In the genomic region with DNA sequence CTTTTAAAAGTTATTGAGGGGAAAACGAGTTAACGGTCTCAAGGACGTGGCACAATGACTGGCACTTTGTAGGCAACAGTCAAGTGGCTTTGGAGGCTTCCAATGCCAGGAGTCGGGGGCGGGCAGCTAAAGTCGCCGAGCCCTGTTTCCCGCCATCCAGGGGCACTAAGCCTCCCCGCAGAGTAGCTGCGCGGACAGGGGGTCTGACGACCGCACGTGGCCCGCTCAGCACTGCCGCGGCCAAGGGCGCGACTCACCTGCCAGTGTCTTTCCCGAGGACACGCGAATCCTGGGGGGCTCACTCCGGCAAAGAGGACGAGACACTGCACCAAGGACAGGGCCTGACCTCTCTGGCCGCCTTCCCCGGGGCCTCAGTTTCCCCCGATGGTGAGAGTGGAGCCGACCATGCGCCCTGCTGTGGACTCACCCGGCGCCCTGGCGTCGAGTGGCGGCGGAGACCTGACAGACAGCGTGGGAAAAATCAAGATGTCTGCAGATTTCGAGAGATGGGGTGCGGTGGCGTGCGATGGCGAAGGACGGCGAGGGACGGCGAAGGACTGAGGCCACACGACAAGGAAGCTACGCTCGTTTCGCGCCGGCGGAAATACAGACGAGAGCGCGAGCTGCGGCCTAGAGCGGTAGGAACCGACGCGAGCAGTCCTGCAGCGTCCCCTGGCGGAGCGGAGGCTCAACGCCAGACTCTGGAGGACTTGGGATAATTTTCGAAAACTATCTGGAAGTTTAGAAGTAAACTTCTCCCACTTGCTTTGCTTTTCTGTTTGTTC, we compare ENCODE assay signal across 8 cellular contexts.
DNase-seq lines count a peak whose midpoint lies in the region; ATAC-seq and TF ChIP-seq lines count a peak whose summit lies in the region.

SNHG17 (minus strand) TSS at position 559 of the 785 bp plus-strand sequence.

- TF ChIP-seq CTCF in GM12801 (IDR thresholded peaks at IDR 0.05; ENCODE audit: extremely low read depth, insufficient read length) (peak; percentile 100), retinal pigment epithelial cell (conservative IDR thresholded peaks at IDR 0.05; ENCODE audit: low read depth, low read length) (peak; percentile 100)

- DNase-seq in NCI-H2081 (lab: John Stamatoyannopoulos, UW) (peak; percentile 90 to 94), T1000 (lab: John Stamatoyannopoulos, UW) (peak; percentile 85), astrocyte of the hippocampus (ENCODE audit: low read depth, low spot score) (peak; percentile 95), hypothalamus (lab: John Stamatoyannopoulos, UW) (peak; percentile 8 to 90 (median 76)), retinal pigment epithelial cell (ENCODE audit: low read depth) (peak; percentile 76)

- peak; percentile 59 for ATAC-seq in HG02870 (IDR thresholded peaks at IDR 0.05; ENCODE audit: unreplicated experiment)
- ATAC-seq in GM18870 (IDR thresholded peaks at IDR 0.05; ENCODE audit: unreplicated experiment): no peak

- peak within 1 kb of the TSS; percentile 91 for H3K4me3 ChIP-seq in retinal pigment epithelial cell (ENCODE audit: low read length)
